Comparison of ENCODE assay signal across 12 cellular contexts in genomic region chr12:124765571-124766489, GRCh38.
DNase-seq lines count a peak whose midpoint lies in the region; ATAC-seq and TF ChIP-seq lines count a peak whose summit lies in the region.
"Had no signal": no experiment of that assay in that cellular context is flagged by ENCODE, and none has a peak within 500 bp of the region (broad histone marks: within the 10 kb centered on the region; RNA-seq: fewer than 3 reads in every experiment).

No MANE protein-coding gene starts in this region.

- no peak overlapping the region for H2AFZ ChIP-seq in ACC112 (ENCODE audit: low read length, unreplicated experiment)

- no peak for TF ChIP-seq EP300 in sigmoid colon (IDR thresholded peaks at IDR 0.05)

- intact Hi-C loops in adrenal gland (cut with DNase I): loop anchor here (5.0 to 10.0 kb wide), 5 partner anchors 81 to 731 kb away; partner anchors contain the start of gene NCOR2 (in 2 of the 2)
- intact Hi-C loops in left ventricle myocardium inferior (cut with micrococcal nuclease): loop anchor here (5.0 to 10.0 kb wide), 2 partner anchors 411 to 729 kb away; no protein-coding TSS in a partner anchor
- intact Hi-C loops in sigmoid colon (cut with DNase I): loop anchor here (1.0 to 5.0 kb wide), 4 partner anchors 24 to 385 kb away; no protein-coding TSS in a partner anchor
- intact Hi-C loops in mucosa of descending colon (cut with DNase I, micrococcal nuclease): loop anchor here in 1 of 2 donors (10.0 kb wide), 2 partner anchors 201 to 421 kb away; partner anchors contain the start of gene NCOR2

- peak overlapping the region; percentile 32; the same call in 1 of the 2 replicates for H3K27ac ChIP-seq in ACC112 (ENCODE audit: low read depth, low read length)
- peak overlapping the region in 3 of 5 donors; percentile 38 to 82 (median 51) for H3K27ac ChIP-seq in adrenal gland
- peak overlapping the region; percentile 85 for H3K27ac ChIP-seq in left ventricle myocardium inferior (replicated peaks)
- H3K27ac ChIP-seq in sigmoid colon: peak overlapping the region; percentile 79 to 90 (median 82)
- H3K27ac ChIP-seq: epithelial cell of prostate had no signal

- no peak for ATAC-seq in SK-N-SH treated with all-trans-retinoic acid at 6 μM for 48 hours
- no peak for ATAC-seq in mucosa of descending colon

- H3K79me2 ChIP-seq in ACC112 (ENCODE audit: control insufficient read depth, insufficient read depth, low read length, unreplicated experiment): no peaks in the 10 kb centered on the region

- H3K4me1 ChIP-seq in ACC112 (ENCODE audit: control insufficient read depth, insufficient read depth, low read length, unreplicated experiment) (peaks cover 9% of the 10 kb centered on the region), adrenal gland (replicated peaks in 1 of 2) (peaks cover 7 to 25% of the 10 kb centered on the region in 2 donors), left ventricle myocardium inferior (peaks cover 40% of the 10 kb centered on the region), sigmoid colon (peaks cover 0 to 47% (median 43%) of the 10 kb centered on the region in 4 donors), mucosa of descending colon (ENCODE audit: low read depth) (peaks cover 6% of the 10 kb centered on the region)

- WGBS in adrenal gland, 4 donors: 71 to 86% (median 77%) methylated on average over 9 of the region's 9 CpGs
- WGBS in sigmoid colon, 2 donors: 85 to 89% methylated on average over 9 of the region's 9 CpGs

- H3K9me3 ChIP-seq in adrenal gland (replicated peaks in 1 of 3) (peaks cover 0 to 7% (median 0%) of the 10 kb centered on the region in 3 donors), left ventricle myocardium inferior (replicated peaks) (peaks cover 12% of the 10 kb centered on the region), sigmoid colon (peaks cover 0 to 5% (median 2%) of the 10 kb centered on the region in 4 donors), mucosa of descending colon (peaks cover 8% of the 10 kb centered on the region)

- TF ChIP-seq POLR2A in adrenal gland (IDR thresholded peaks at IDR 0.05): no peak
- no peak for TF ChIP-seq POLR2A in sigmoid colon (IDR thresholded peaks at IDR 0.05)

- no peaks in the 10 kb centered on the region for H3K27me3 ChIP-seq in ACC112 (ENCODE audit: insufficient read depth, low read length)
- H3K27me3 ChIP-seq in adrenal gland: no peaks in the 10 kb centered on the region
- no peaks in the 10 kb centered on the region for H3K27me3 ChIP-seq in left ventricle myocardium inferior (ENCODE audit: low read depth)
- no peaks in the 10 kb centered on the region for H3K27me3 ChIP-seq in sigmoid colon

- H3K36me3 ChIP-seq in ACC112 (ENCODE audit: insufficient read depth, low read length) (no peaks in the 10 kb centered on the region), adrenal gland (replicated peaks in 1 of 2) (no peaks in the 10 kb centered on the region), left ventricle myocardium inferior (no peaks in the 10 kb centered on the region), sigmoid colon (no peaks in the 10 kb centered on the region), mucosa of descending colon (ENCODE audit: low read depth) (no peaks in the 10 kb centered on the region)

- TF ChIP-seq CTCF in adrenal gland (IDR thresholded peaks at IDR 0.05) (no peak), left ventricle myocardium inferior (IDR thresholded peaks at IDR 0.05; ENCODE audit: borderline replicate concordance) (no peak), sigmoid colon (IDR thresholded peaks at IDR 0.05) (no peak), mucosa of descending colon (IDR thresholded peaks at IDR 0.05) (no peak)

- DNase-seq in adrenal gland (no peak), left ventricle myocardium inferior (no peak), sigmoid colon (no peak), NAMALWA (ENCODE audit: low spot score) (no peak), mucosa of descending colon (no peak)
- no peak for DNase-seq in activated CD4-positive, alpha-beta T cell treated with anti-CD3 and anti-CD28 coated beads, Interleukin-2, amount 50 U/mL, for 1 hour
- DNase-seq: activated T-cell treated with anti-CD3 and anti-CD28 coated beads for 4 hours, MM.1S, SHP77 had no signal

- H3K4me3 ChIP-seq in ACC112 (ENCODE audit: low read depth, low read length) (no peak overlapping the region), adrenal gland (no peak overlapping the region), left ventricle myocardium inferior (no peak overlapping the region), sigmoid colon (no peak overlapping the region), mucosa of descending colon (no peak overlapping the region)

TF ChIP-seq in SK-N-SH treated with all-trans-retinoic acid at 6 μM for 48 hours, 23 proteins besides CTCF, POLR2A, EP300 and RAD21:
- TF ChIP-seq ZFP3 (CRISPR knock-in tag; IDR thresholded peaks at IDR 0.05): no peak
- no peak for TF ChIP-seq ARNTL (CRISPR knock-in tag; IDR thresholded peaks at IDR 0.05; ENCODE audit: borderline replicate concordance, low read depth)
- no peak for TF ChIP-seq ZNF565 (CRISPR knock-in tag; conservative IDR thresholded peaks at IDR 0.05; ENCODE audit: low read depth)
- TF ChIP-seq ESRRG (CRISPR knock-in tag; IDR thresholded peaks at IDR 0.05): no peak
- no peak for TF ChIP-seq SNAI2 (CRISPR knock-in tag; IDR thresholded peaks at IDR 0.05)
- no peak for TF ChIP-seq ZFP30 (CRISPR knock-in tag; IDR thresholded peaks at IDR 0.05)
TF ChIP-seq in SK-N-SH treated with all-trans-retinoic acid at 6 μM for 48 hours: peak in this region for 0.

Comparison
In these comparisons a context has a peak if more than half of its experiments do, and no peak if none do; other contexts are left out.
1. H3K27ac ChIP-seq: peak in every context shown above with its lines; median percentile 85 in left ventricle myocardium inferior; 82 in sigmoid colon; 51 in adrenal gland; 32 in ACC112.